In the genomic region with DNA sequence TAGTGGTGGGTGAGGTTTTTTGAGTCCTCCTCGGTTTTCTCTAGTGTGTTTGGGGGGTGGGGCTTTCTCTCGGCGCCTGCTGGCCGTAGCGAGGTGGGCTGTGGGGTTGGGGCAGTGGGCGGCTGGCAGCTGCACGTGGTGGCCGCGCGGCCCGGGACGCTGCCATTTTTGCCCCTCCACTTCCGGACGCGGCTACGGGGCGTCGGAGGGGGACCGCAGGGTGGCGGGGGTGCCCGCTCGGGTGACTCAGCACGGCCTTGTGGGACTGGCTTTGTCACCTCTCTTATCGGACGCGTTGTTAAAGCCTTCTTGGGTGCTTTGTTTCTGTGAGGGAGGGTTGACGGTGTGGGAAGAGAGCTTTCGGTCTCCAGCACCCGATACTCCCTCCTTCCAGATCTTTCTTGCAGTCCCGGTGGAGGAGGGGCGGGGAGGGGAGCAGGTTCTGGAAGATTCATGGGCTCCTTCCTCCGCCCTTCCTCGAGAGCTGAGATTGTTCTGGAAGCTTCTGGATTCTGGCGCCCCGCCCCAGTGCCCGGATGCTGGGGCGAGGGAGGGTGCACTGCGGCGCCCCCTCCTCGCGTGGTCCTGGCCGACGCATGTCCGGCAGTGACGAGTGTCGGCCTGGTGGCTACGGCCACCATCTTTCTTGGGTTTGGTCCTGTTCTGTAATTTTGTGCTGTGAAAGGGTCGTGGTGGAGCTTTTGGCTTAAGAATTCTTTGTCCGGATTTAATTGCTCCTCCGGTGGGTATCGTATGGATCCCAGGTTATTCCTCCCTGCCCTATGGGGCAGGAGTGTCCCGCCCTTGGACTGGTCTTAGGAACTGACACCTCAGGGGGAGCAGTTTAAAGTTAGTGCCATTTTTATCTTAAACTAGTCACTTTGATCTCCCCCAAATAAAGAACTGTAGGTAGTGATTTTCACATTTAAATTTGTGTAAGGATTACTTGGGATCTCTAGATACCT, we compare ENCODE assay signal across 1 cellular context.
TF ChIP-seq lines count a peak whose summit lies in the region.

No MANE protein-coding gene starts in this region.

TF ChIP-seq in GM12878, 131 proteins besides CTCF, POLR2A, EP300 and RAD21 (continues in another document):
- TF ChIP-seq BHLHE40 (IDR thresholded peaks at IDR 0.05; ENCODE audit: borderline replicate concordance in 1 of 2, low read depth in 2 of 2, low read length in 1 of 2) (peak; percentile 35 to 78; a peak in 3 of 4 replicates), POLR2AphosphoS5 (IDR thresholded peaks at IDR 0.05; ENCODE audit: low read length) (peak; percentile 13), HSF1 (IDR thresholded peaks at IDR 0.05; ENCODE audit: low read depth, low read length) (peak; percentile 100), LARP7 (IDR thresholded peaks at IDR 0.05) (peak; percentile 35; the same call in 1 of the 2 replicates), WRNIP1 (IDR thresholded peaks at IDR 0.05; ENCODE audit: borderline replicate concordance, low read depth, low read length) (no peak), CBFB (IDR thresholded peaks at IDR 0.05; ENCODE audit: low read depth) (no peak), PAX8 (IDR thresholded peaks at IDR 0.05) (no peak), BCL11A (IDR thresholded peaks at IDR 0.05; ENCODE audit: low read depth, low read length) (0 out of 2 replicates have a peak, but pooled peaks have one; percentile 30), FOXK2 (IDR thresholded peaks at IDR 0.05) (no peak), DPF2 (IDR thresholded peaks at IDR 0.05) (peak; percentile 31; the same call in 1 of the 2 replicates), SIN3A (IDR thresholded peaks at IDR 0.05; ENCODE audit: low read depth, low read length) (peak; percentile 97), GATAD2B (conservative IDR thresholded peaks at IDR 0.05; ENCODE audit: low read depth) (peak; percentile 47; the same call in 1 of the 2 replicates), NKRF (conservative IDR thresholded peaks at IDR 0.05) (peak; percentile 99; the same call in 1 of the 2 replicates), CEBPZ (IDR thresholded peaks at IDR 0.05; ENCODE audit: low read depth, low read length) (no peak), ZSCAN29 (IDR thresholded peaks at IDR 0.05) (no peak), PML (IDR thresholded peaks at IDR 0.05; ENCODE audit: low read length) (0 out of 2 replicates have a peak, but pooled peaks have one; percentile 49), YY1 (IDR thresholded peaks at IDR 0.05; ENCODE audit: low read depth, low read length) (peak; percentile 94), ZBTB40 (IDR thresholded peaks at IDR 0.05; ENCODE audit: borderline replicate concordance) (0 out of 2 replicates have a peak, but pooled peaks have one; percentile 34), MYC (IDR thresholded peaks at IDR 0.05; ENCODE audit: insufficient read depth, insufficient read length, insufficient replicate concordance, low read length, severe bottlenecking) (peak; percentile 95), IKZF2 (IDR thresholded peaks at IDR 0.05) (0 out of 4 replicates have a peak, but pooled peaks of 1 of the 2 experiments have one; percentile 8), EGR1 (IDR thresholded peaks at IDR 0.05; ENCODE audit: borderline replicate concordance in 1 of 2, low read depth in 2 of 2, low read length in 2 of 2) (peak in 1 of 2 experiments; percentile 54; a peak in 1 of 3 replicates), IKZF1 (conservative IDR thresholded peaks at IDR 0.05) (peak; percentile 60), MXI1 (IDR thresholded peaks at IDR 0.05; ENCODE audit: low read depth, low read length) (peak; percentile 99), MYB (IDR thresholded peaks at IDR 0.05; ENCODE audit: borderline replicate concordance, low read depth, low read length) (no peak), PRDM15 (CRISPR knock-in tag; IDR thresholded peaks at IDR 0.05) (no peak)
- TF ChIP-seq, protein P1, sequence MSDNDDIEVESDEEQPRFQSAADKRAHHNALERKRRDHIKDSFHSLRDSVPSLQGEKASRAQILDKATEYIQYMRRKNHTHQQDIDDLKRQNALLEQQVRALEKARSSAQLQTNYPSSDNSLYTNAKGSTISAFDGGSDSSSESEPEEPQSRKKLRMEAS (IDR thresholded peaks at IDR 0.05; ENCODE audit: low read depth, low read length) = peak; percentile 98
- TF ChIP-seq, protein P2, sequence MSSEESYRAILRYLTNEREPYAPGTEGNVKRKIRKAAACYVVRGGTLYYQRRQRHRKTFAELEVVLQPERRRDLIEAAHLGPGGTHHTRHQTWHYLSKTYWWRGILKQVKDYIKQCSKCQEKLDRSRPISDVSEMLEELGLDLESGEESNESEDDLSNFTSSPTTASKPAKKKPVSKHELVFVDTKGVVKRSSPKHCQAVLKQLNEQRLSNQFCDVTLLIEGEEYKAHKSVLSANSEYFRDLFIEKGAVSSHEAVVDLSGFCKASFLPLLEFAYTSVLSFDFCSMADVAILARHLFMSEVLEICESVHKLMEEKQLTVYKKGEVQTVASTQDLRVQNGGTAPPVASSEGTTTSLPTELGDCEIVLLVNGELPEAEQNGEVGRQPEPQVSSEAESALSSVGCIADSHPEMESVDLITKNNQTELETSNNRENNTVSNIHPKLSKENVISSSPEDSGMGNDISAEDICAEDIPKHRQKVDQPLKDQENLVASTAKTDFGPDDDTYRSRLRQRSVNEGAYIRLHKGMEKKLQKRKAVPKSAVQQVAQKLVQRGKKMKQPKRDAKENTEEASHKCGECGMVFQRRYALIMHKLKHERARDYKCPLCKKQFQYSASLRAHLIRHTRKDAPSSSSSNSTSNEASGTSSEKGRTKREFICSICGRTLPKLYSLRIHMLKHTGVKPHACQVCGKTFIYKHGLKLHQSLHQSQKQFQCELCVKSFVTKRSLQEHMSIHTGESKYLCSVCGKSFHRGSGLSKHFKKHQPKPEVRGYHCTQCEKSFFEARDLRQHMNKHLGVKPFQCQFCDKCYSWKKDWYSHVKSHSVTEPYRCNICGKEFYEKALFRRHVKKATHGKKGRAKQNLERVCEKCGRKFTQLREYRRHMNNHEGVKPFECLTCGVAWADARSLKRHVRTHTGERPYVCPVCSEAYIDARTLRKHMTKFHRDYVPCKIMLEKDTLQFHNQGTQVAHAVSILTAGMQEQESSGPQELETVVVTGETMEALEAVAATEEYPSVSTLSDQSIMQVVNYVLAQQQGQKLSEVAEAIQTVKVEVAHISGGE (CRISPR knock-in tag; IDR thresholded peaks at IDR 0.05) = no peak
- TF ChIP-seq, protein P3, sequence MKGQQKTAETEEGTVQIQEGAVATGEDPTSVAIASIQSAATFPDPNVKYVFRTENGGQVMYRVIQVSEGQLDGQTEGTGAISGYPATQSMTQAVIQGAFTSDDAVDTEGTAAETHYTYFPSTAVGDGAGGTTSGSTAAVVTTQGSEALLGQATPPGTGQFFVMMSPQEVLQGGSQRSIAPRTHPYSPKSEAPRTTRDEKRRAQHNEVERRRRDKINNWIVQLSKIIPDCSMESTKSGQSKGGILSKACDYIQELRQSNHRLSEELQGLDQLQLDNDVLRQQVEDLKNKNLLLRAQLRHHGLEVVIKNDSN (IDR thresholded peaks at IDR 0.05; ENCODE audit: borderline replicate concordance, extremely low read length, insufficient read depth, low read depth, low read length) = peak; percentile 45
